In the genomic region with DNA sequence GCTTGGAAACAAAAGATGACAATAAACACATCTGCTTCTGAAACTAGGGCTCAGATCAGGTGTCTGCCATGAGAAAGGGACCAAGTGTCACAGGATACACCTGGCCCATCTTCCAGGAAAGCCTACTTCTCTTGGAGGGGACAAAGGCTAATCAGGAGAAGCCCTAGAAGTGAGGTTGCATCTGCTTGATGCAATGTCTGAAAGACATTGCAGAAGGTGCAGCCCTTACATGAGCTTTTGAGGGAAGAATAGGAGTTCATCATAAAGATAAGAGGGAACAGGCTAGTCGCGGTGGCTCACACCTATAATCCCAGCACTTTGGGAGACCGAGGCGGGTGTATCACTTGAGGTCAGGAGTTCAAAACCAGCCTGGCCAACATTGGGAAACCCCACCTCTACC, we compare ENCODE assay signal across 10 cellular contexts. TPM values are rescaled to one million over a fixed set of nuclear protein-coding genes. Genes with fewer than 3 reads are reported as not detected.
"Had no signal": no experiment of that assay in that cellular context is flagged by ENCODE, and none has a peak within 500 bp of the region (broad histone marks: within the 10 kb centered on the region; RNA-seq: fewer than 3 reads in every experiment).

No MANE protein-coding gene starts in this region.

- H3K9me3 ChIP-seq: HAP-1 had no signal

- H3K4me1 ChIP-seq: HAP-1 had no signal

- H3K36me3 ChIP-seq: HAP-1 had no signal

- H3K4me3 ChIP-seq: GM23248, HAP-1 had no signal

- DNase-seq: GM23248, GOT3, H7, HFFc6, IMR-90 had no signal

- H3K27ac ChIP-seq: GM23248 had no signal

- ATAC-seq: HCT116 had no signal

- H3K9ac ChIP-seq: GM23248 had no signal

- H2AFZ ChIP-seq: GM23248 had no signal

- FAIRE-seq: HTR-8/SVneo had no signal

RNA-seq across cellular contexts. Expression of a gene that starts 2.5 kb away (rescaled TPM):
- total RNA-seq: H4, H7, HFFc6, HT-29, IMR-90 had no signal
- polyA plus RNA-seq: GM23248, IMR-90 had no signal
